In the genomic region with DNA sequence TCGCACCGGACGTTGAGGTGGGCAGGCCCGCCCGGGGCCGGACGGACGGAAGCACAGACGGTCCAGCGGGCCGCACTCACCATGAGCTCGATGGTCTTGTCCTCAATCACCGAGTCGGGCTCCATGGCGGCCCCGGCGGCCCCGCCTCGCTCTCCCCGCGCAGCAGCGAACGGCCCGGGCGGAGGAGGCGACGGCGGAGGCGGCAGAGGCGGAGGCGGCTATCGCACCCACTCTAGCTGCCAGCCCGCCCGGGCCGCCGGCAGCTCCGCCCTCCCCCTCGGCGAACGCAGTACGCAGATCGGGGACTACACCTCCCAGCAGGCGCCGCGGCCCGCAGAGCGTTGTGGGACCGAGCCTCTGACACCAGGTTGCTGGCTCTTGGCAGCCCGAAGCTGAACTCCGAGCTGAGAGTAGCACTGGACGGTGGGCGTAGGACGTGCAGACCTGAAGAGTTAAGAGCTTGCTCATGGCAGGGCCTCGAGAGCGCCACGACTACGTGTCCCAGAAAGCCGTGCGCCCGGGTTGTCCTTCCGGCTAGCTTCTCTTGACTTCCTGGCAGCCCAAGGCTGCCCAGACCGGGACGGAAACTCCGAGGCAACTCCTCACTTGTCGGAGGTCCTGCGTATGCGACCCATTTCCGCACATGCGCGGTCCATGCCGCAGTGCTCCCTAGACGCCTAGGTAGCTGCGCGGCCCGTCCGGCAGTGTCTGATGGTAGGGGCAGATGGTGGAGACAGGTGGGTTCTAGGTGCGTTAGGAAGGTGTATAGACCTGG, we compare ENCODE assay signal across 8 cellular contexts. TPM values are rescaled to one million over a fixed set of nuclear protein-coding genes. Genes with fewer than 3 reads are reported as not detected.
DNase-seq lines count a peak whose midpoint lies in the region; ATAC-seq and TF ChIP-seq lines count a peak whose summit lies in the region.

A gene (minus strand): TSS at position 261 of the 775 bp plus-strand sequence. CDS start 136 bp downstream, at position 125.

- peaks cover 11% of the 10 kb centered on the region for H3K36me3 Mint-ChIP-seq in activated B cell treated with CpG ODN at 0.5 μM for 24 hours (ENCODE audit: low read depth)

- intact Hi-C loops in activated B cell treated with CpG ODN at 0.5 μM for 24 hours (cut with micrococcal nuclease): loop anchor here (1.0 to 10.0 kb wide), 14 partner anchors 28 to 1911 kb away; a partner anchor contains a TSS

- TF ChIP-seq CTCF in AG04450 (IDR thresholded peaks at IDR 0.05; ENCODE audit: low read depth, low read length): no peak
- no peak for TF ChIP-seq CTCF in activated B cell treated with CpG ODN at 0.5 μM for 24 hours (IDR thresholded peaks at IDR 0.05)

- peaks cover 50% of the 10 kb centered on the region for H3K4me1 Mint-ChIP-seq in activated B cell treated with CpG ODN at 0.5 μM for 24 hours

- no peaks in the 10 kb centered on the region for H3K27me3 ChIP-seq in AG04450 (ENCODE audit: control insufficient read depth, insufficient read depth, low read length)

- peak within 1 kb of the TSS; percentile 95 for H3K4me3 ChIP-seq in AG04450 (ENCODE audit: low read depth, low read length)

- H3K27ac Mint-ChIP-seq in activated B cell treated with CpG ODN at 0.5 μM for 24 hours: peak within 1 kb of the TSS; percentile 96

- no peaks in the 10 kb centered on the region for H3K9me3 Mint-ChIP-seq in activated B cell treated with CpG ODN at 0.5 μM for 24 hours

- DNase-seq in AG04450 (ENCODE audit: low read depth, low spot score): peak; percentile 92
- DNase-seq in NCI-H226: peak; percentile 97
- DNase-seq in activated B cell treated with CpG ODN at 0.5 μM for 24 hours: peak; percentile 87
- peak; percentile 68 to 99 (median 95) for DNase-seq in caudate nucleus (lab: John Stamatoyannopoulos, UW)
- peak; percentile 97 for DNase-seq in inferior parietal cortex (ENCODE audit: extremely low spot score)
- peak; percentile 86 to 91 for DNase-seq in stimulated activated CD4-positive, alpha-beta T cell treated with anti-CD3 and anti-CD28 coated beads, Interleukin-12 subunit alpha, Interleukin-12 subunit beta, amount 100 ng/mL, for 24 hours (ENCODE audit: low read depth in 2 of 2)

- peaks cover 3% of the 10 kb centered on the region; the same call in 1 of the 2 replicates for H3K9me3 ChIP-seq in AG04450 (ENCODE audit: control insufficient read depth, insufficient read depth, low read length)

- CTCF ChIA-PET in AG04450 (lab: Charles Lee): interaction anchor here (0.6 to 7.3 kb wide), 7 partner anchors 9 to 287 kb away, joined by 3 to 59 read pairs (median 5); a partner anchor contains a TSS
- CTCF ChIA-PET in activated B cell treated with CpG ODN at 0.5 μM for 24 hours (lab: Charles Lee): interaction anchor here (0.5 to 5.9 kb wide), 11 partner anchors 8 to 589 kb away, joined by 3 to 61 read pairs (median 4); a partner anchor contains a TSS

- H3K27ac ChIP-seq in AG04450 (ENCODE audit: low read depth, low read length) (peak within 1 kb of the TSS; percentile 99), caudate nucleus (ENCODE audit: low read depth, low read length) (peak within 1 kb of the TSS; percentile 99)

- POLR2A ChIA-PET in AG04450 (lab: Yijun Ruan, JAX): interaction anchor here (0.5 to 1.6 kb wide), 18 partner anchors 9 to 618 kb away, joined by 3 to 8 read pairs (median 4); a partner anchor contains a TSS
- POLR2A ChIA-PET in activated B cell treated with CpG ODN at 0.5 μM for 24 hours (lab: Charles Lee): interaction anchor here (0.5 to 2.8 kb wide), 41 partner anchors 8 to 1051 kb away, joined by 3 to 35 read pairs (median 5); a partner anchor contains a TSS

- ATAC-seq in GM18909 (IDR thresholded peaks at IDR 0.05; ENCODE audit: poor library complexity, unreplicated experiment) (peak; percentile 82), HG03175 (IDR thresholded peaks at IDR 0.05; ENCODE audit: unreplicated experiment) (peak; percentile 83), activated B cell treated with CpG ODN at 0.5 μM for 24 hours (ENCODE audit: low read depth) (peak; percentile 84)

- peak within 1 kb of the TSS; percentile 93 for H3K4me3 Mint-ChIP-seq in activated B cell treated with CpG ODN at 0.5 μM for 24 hours

- H3K27me3 Mint-ChIP-seq in activated B cell treated with CpG ODN at 0.5 μM for 24 hours: no peaks in the 10 kb centered on the region

RNA-seq across cellular contexts. Expression of the gene that starts here (rescaled TPM):
- polyA plus RNA-seq in AG04450 (2011; rRNA removed): 68.1 and 77.1 TPM in 2 replicates
- 113 and 115 TPM in 2 replicates for polyA minus RNA-seq in AG04450 (2011; rRNA and poly(A)+ RNA removed)
- total RNA-seq in activated B cell treated with CpG ODN at 0.5 μM for 24 hours: 46.5 and 52.7 TPM in 2 replicates

Comparison
In these comparisons a context has a peak if more than half of its experiments do, and no peak if none do; other contexts are left out.
1. Peak in every context shown above with its lines: DNase-seq, ATAC-seq, H3K4me3 ChIP-seq and H3K27ac ChIP-seq.